14 cellular contexts compared by ENCODE assay signal in the genomic region with DNA sequence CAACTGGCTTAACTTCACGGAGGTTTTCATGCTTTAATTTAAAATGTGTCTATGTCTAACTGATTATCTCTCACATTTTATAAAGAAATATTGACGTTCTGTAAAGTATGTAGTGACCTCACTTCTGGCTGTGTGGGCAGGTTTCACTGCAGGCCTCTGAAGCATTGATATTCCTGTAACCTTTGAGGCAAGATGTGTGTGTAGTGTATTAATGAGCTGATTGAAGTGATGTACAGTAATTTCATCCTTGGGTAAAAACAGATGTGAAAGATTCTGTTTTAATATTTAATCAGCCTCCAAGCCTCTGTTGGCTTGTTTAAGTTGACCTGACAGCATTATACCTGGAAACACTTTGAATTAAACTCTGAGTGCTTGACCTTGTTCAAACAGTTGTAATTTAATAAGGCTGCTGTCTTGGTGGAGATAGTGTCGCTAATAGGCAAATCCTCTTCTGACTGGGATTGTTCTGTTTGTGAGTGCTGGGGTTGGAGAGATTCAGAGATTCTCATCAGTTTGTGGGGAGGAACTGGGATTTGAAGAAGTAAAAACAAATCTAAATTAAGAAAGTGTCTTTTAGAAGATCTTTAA.
DNase-seq lines count a peak whose midpoint lies in the region; ATAC-seq and TF ChIP-seq lines count a peak whose summit lies in the region.
"Had no signal": no experiment of that assay in that cellular context is flagged by ENCODE, and none has a peak within 500 bp of the region (broad histone marks: within the 10 kb centered on the region; RNA-seq: fewer than 3 reads in every experiment).

No MANE protein-coding gene starts in this region.

- peaks cover 45% of the 10 kb centered on the region for H3K4me1 Mint-ChIP-seq in activated CD8-positive, alpha-beta memory T cell treated with anti-CD3 and anti-CD28 coated beads, Interleukin-2, amount 10 ng/mL, durations not matched to agents 7 days and 5 days
- H3K4me1 Mint-ChIP-seq in brain, result peaks cover 74% of the 10 kb centered on the region

- no peak for DNase-seq in activated CD8-positive, alpha-beta memory T cell treated with anti-CD3 and anti-CD28 coated beads, Interleukin-2, amount 10 ng/mL, durations not matched to agents 7 days and 5 days
- no peak for DNase-seq in activated CD8-positive, alpha-beta memory T cell treated with anti-CD3 and anti-CD28 coated beads for 24 hours
- DNase-seq in NCI-H69 (lab: John Stamatoyannopoulos, UW) (peak; percentile 55), testis (no peak), PC-9 (no peak), NCI-H1105 treated with DMSO at 0.1 percent for 48 hours (lab: John Stamatoyannopoulos, UW) (no peak)
- no peak for DNase-seq in stimulated activated naive CD4-positive, alpha-beta T cell treated with Interleukin-2 at 50 U/mL for 16 hours (lab: John Stamatoyannopoulos, UW)
- DNase-seq: adrenal gland, DMS 273 treated with DMSO at 0.1 percent for 48 hours, mesendoderm, NCI-H1694 treated with DMSO at 0.1 percent for 48 hours, stomach had no signal

- no peak overlapping the region for H2AFZ ChIP-seq in PC-9

- peak overlapping the region; percentile 8 to 33 for H3K27ac ChIP-seq in testis
- no peak overlapping the region for H3K27ac ChIP-seq in PC-9
- H3K27ac ChIP-seq: adrenal gland, KMS-11, stomach had no signal

- H3K4me3 ChIP-seq in testis (no peak overlapping the region), PC-9 (no peak overlapping the region)
- H3K4me3 ChIP-seq: adrenal gland, stomach had no signal

- H3K4me1 ChIP-seq in testis (peaks cover 38% of the 10 kb centered on the region), PC-9 (replicated peaks; ENCODE audit: insufficient read depth) (peaks cover 9% of the 10 kb centered on the region)

- intact Hi-C loops in testis (cut with DNase I; ENCODE audit: low total_unique reads), result no loop called here
- intact Hi-C loops in PC-9 (cut with micrococcal nuclease; ENCODE audit: unreplicated experiment), result no loop called here

- no peaks in the 10 kb centered on the region for H3K27me3 Mint-ChIP-seq in activated CD8-positive, alpha-beta memory T cell treated with anti-CD3 and anti-CD28 coated beads, Interleukin-2, amount 10 ng/mL, durations not matched to agents 7 days and 5 days
- peaks cover 3% of the 10 kb centered on the region for H3K27me3 Mint-ChIP-seq in brain

- 53 to 64% methylated on average over 3 of the region's 3 CpGs for WGBS in testis, 2 donors

- TF ChIP-seq POLR2A in testis (IDR thresholded peaks at IDR 0.05), result no peak

- H3K9me3 Mint-ChIP-seq in activated CD8-positive, alpha-beta memory T cell treated with anti-CD3 and anti-CD28 coated beads, Interleukin-2, amount 10 ng/mL, durations not matched to agents 7 days and 5 days (ENCODE audit: low read depth), result peaks cover 2% of the 10 kb centered on the region
- no peaks in the 10 kb centered on the region for H3K9me3 Mint-ChIP-seq in brain

- H3K79me2 ChIP-seq in PC-9 (ENCODE audit: low read depth), result peaks cover 9% of the 10 kb centered on the region; the same call in 1 of the 2 replicates

- H3K4me3 Mint-ChIP-seq in activated CD8-positive, alpha-beta memory T cell treated with anti-CD3 and anti-CD28 coated beads, Interleukin-2, amount 10 ng/mL, durations not matched to agents 7 days and 5 days, result no peak overlapping the region
- peak overlapping the region in 3 of 5 experiments; percentile 12 to 40 (median 21) for H3K4me3 Mint-ChIP-seq in brain

- H3K27me3 ChIP-seq in testis (no peaks in the 10 kb centered on the region), PC-9 (ENCODE audit: insufficient read depth, low read depth) (no peaks in the 10 kb centered on the region)
- H3K27me3 ChIP-seq: adrenal gland, stomach had no signal

- H3K27ac Mint-ChIP-seq in activated CD8-positive, alpha-beta memory T cell treated with anti-CD3 and anti-CD28 coated beads, Interleukin-2, amount 10 ng/mL, durations not matched to agents 7 days and 5 days, result peak overlapping the region; percentile 53
- H3K27ac Mint-ChIP-seq in brain, result peak overlapping the region in 3 of 5 experiments; percentile 48 to 67 (median 60)

- no peaks in the 10 kb centered on the region for H3K36me3 ChIP-seq in testis (ENCODE audit: low read depth, missing control alignments)
- no peaks in the 10 kb centered on the region for H3K36me3 ChIP-seq in PC-9 (ENCODE audit: low read depth)
- H3K36me3 ChIP-seq: adrenal gland, stomach had no signal

- POLR2A ChIA-PET in PC-9 (lab: Charles Lee; ENCODE audit: unreplicated experiment), result no interaction called here

- H3K36me3 Mint-ChIP-seq in activated CD8-positive, alpha-beta memory T cell treated with anti-CD3 and anti-CD28 coated beads, Interleukin-2, amount 10 ng/mL, durations not matched to agents 7 days and 5 days, result peaks cover 14% of the 10 kb centered on the region
- H3K36me3 Mint-ChIP-seq in brain, result peaks cover 6% of the 10 kb centered on the region

- BruUV-seq in PC-9 (replicated peaks; lab: Mats Ljungman, UMichigan), result no TSS peak

- CTCF ChIA-PET in activated CD8-positive, alpha-beta memory T cell treated with anti-CD3 and anti-CD28 coated beads, Interleukin-2, amount 10 ng/mL, durations not matched to agents 7 days and 5 days (lab: Charles Lee), result interaction anchor here (0.9 kb wide), 1 partner anchor 118 kb away, joined by 3 read pairs; no protein-coding TSS in a partner anchor
- CTCF ChIA-PET in PC-9 (lab: Charles Lee), result no interaction called here

- TF ChIP-seq CTCF in brain (conservative IDR thresholded peaks at IDR 0.05), result no peak
- no peak for TF ChIP-seq CTCF in testis (IDR thresholded peaks at IDR 0.05)
- TF ChIP-seq CTCF in PC-9 (conservative IDR thresholded peaks at IDR 0.05), result no peak

- H4K20me1 ChIP-seq in PC-9 (ENCODE audit: insufficient read depth), result no peaks in the 10 kb centered on the region

- no peaks in the 10 kb centered on the region for H3K9me2 ChIP-seq in PC-9 (ENCODE audit: insufficient read depth)

- no peak for ATAC-seq in activated CD8-positive, alpha-beta memory T cell treated with anti-CD3 and anti-CD28 coated beads, Interleukin-2, amount 10 ng/mL, durations not matched to agents 7 days and 5 days

- H3K9me3 ChIP-seq in testis, result no peaks in the 10 kb centered on the region
- H3K9me3 ChIP-seq in PC-9 (ENCODE audit: insufficient read depth, low read depth), result no peaks in the 10 kb centered on the region
- H3K9me3 ChIP-seq: adrenal gland, stomach had no signal

- H3K4me2 ChIP-seq in PC-9, result no peak overlapping the region
- H3K4me2 ChIP-seq: KMS-11 had no signal

- no peaks in the 10 kb centered on the region for H3F3A ChIP-seq in PC-9 (ENCODE audit: insufficient read depth, low read depth)
